In genomic region chr2:102114851-102115497, GRCh38 we compare ENCODE assay signal across 13 cellular contexts. TPM values are rescaled to one million over a fixed set of nuclear protein-coding genes. Genes with fewer than 3 reads are reported as not detected.
DNase-seq lines count a peak whose midpoint lies in the region; ATAC-seq and TF ChIP-seq lines count a peak whose summit lies in the region.
"Had no signal": no experiment of that assay in that cellular context is flagged by ENCODE, and none has a peak within 500 bp of the region (broad histone marks: within the 10 kb centered on the region; RNA-seq: fewer than 3 reads in every experiment).

No MANE protein-coding gene starts in this region.

- H3K4me3 ChIP-seq in cardiac fibroblast (replicated peaks in 1 of 2; ENCODE audit: low read depth in 2 of 2, low read length in 2 of 2) (no peak overlapping the region), upper lobe of right lung (no peak overlapping the region), PC-3 (ENCODE audit: low read length) (no peak overlapping the region)
- H3K4me3 ChIP-seq: adrenal gland, skin epidermis had no signal

- H4K20me1 ChIP-seq in PC-3 (ENCODE audit: low read length) = no peaks in the 10 kb centered on the region

- intact Hi-C loops in natural killer cell (cut with micrococcal nuclease) (no loop called here), upper lobe of right lung (cut with DNase I) (no loop called here), PC-3 (cut with micrococcal nuclease) (no loop called here)

- no peaks in the 10 kb centered on the region for H3F3A ChIP-seq in PC-3 (ENCODE audit: low read length, unreplicated experiment)

- H3K4me1 Mint-ChIP-seq in natural killer cell treated with Interleukin-12 subunit alpha and Interleukin-12 subunit beta and Interleukin-15 and Interleukin-18, amount 100 ng/mL, for 72 hours (ENCODE audit: low read depth in 2 of 2) = peaks cover 0 to 15% of the 10 kb centered on the region in 2 donors
- H3K4me1 Mint-ChIP-seq in natural killer cell = no peaks in the 10 kb centered on the region
- H3K4me1 Mint-ChIP-seq: B cell had no signal

- no peak overlapping the region for H3K9ac ChIP-seq in PC-3 (ENCODE audit: low read length)

- H3K9me3 ChIP-seq in upper lobe of right lung = no peaks in the 10 kb centered on the region
- H3K9me3 ChIP-seq in PC-3 (ENCODE audit: low read length) = no peaks in the 10 kb centered on the region
- H3K9me3 ChIP-seq: adrenal gland had no signal

- BruUV-seq in PC-3 (replicated peaks; lab: Mats Ljungman, UMichigan) = no TSS peak

- no peaks in the 10 kb centered on the region for H3K9me2 ChIP-seq in PC-3 (replicated peaks; ENCODE audit: low read length)

- peak overlapping the region; percentile 14 for H3K4me3 Mint-ChIP-seq in natural killer cell treated with Interleukin-12 subunit alpha and Interleukin-12 subunit beta and Interleukin-15 and Interleukin-18, amount 100 ng/mL, for 72 hours
- H3K4me3 Mint-ChIP-seq in natural killer cell = no peak overlapping the region
- H3K4me3 Mint-ChIP-seq: B cell had no signal

- CTCF ChIA-PET in PC-3 (lab: Charles Lee) = no interaction called here

- no peak overlapping the region for H3K4me2 ChIP-seq in PC-3 (ENCODE audit: low read length)

- H2AFZ ChIP-seq in PC-3 (ENCODE audit: low read length) = no peak overlapping the region

- H3K36me3 Mint-ChIP-seq in natural killer cell treated with Interleukin-12 subunit alpha and Interleukin-12 subunit beta and Interleukin-15 and Interleukin-18, amount 100 ng/mL, for 72 hours = no peaks in the 10 kb centered on the region
- no peaks in the 10 kb centered on the region for H3K36me3 Mint-ChIP-seq in natural killer cell

- peaks cover 58% of the 10 kb centered on the region for H3K4me1 ChIP-seq in upper lobe of right lung
- no peaks in the 10 kb centered on the region for H3K4me1 ChIP-seq in PC-3 (ENCODE audit: insufficient read depth, low read length)

- no peaks in the 10 kb centered on the region for H3K9me3 Mint-ChIP-seq in natural killer cell treated with Interleukin-12 subunit alpha and Interleukin-12 subunit beta and Interleukin-15 and Interleukin-18, amount 100 ng/mL, for 72 hours
- no peaks in the 10 kb centered on the region for H3K9me3 Mint-ChIP-seq in natural killer cell

- H3K79me2 ChIP-seq in PC-3 (ENCODE audit: low read length) = no peaks in the 10 kb centered on the region

- H3K27me3 Mint-ChIP-seq in natural killer cell treated with Interleukin-12 subunit alpha and Interleukin-12 subunit beta and Interleukin-15 and Interleukin-18, amount 100 ng/mL, for 72 hours = peaks cover 29 to 60% of the 10 kb centered on the region in 2 donors
- H3K27me3 Mint-ChIP-seq in natural killer cell (ENCODE audit: low read depth in 2 of 2) = peaks cover 5 to 6% of the 10 kb centered on the region in 2 donors

- ATAC-seq in natural killer cell treated with Interleukin-12 subunit alpha and Interleukin-12 subunit beta and Interleukin-15 and Interleukin-18, amount 100 ng/mL, for 72 hours = no peak
- ATAC-seq in natural killer cell = no peak
- peak; percentile 74 for ATAC-seq in upper lobe of right lung
- no peak for ATAC-seq in PC-3

- H3K36me3 ChIP-seq in upper lobe of right lung = no peaks in the 10 kb centered on the region
- H3K36me3 ChIP-seq in PC-3 (ENCODE audit: low read depth, low read length) = no peaks in the 10 kb centered on the region
- H3K36me3 ChIP-seq: adrenal gland had no signal

- no peak for TF ChIP-seq CTCF in natural killer cell (IDR thresholded peaks at IDR 0.05)
- TF ChIP-seq CTCF in cardiac fibroblast (IDR thresholded peaks at IDR 0.05; ENCODE audit: low read depth, low read length) = no peak
- no peak for TF ChIP-seq CTCF in upper lobe of right lung (IDR thresholded peaks at IDR 0.05)
- TF ChIP-seq CTCF in PC-3 (conservative IDR thresholded peaks at IDR 0.05; ENCODE audit: low read depth, low read length) = no peak

- POLR2A ChIA-PET in PC-3 (lab: Charles Lee; ENCODE audit: unreplicated experiment) = no interaction called here

- no peak overlapping the region for H3K27ac Mint-ChIP-seq in natural killer cell treated with Interleukin-12 subunit alpha and Interleukin-12 subunit beta and Interleukin-15 and Interleukin-18, amount 100 ng/mL, for 72 hours
- H3K27ac Mint-ChIP-seq in natural killer cell = no peak overlapping the region
- H3K27ac Mint-ChIP-seq: B cell had no signal

- H3K27me3 ChIP-seq in upper lobe of right lung (no peaks in the 10 kb centered on the region), PC-3 (ENCODE audit: low read length) (no peaks in the 10 kb centered on the region)
- H3K27me3 ChIP-seq: adrenal gland had no signal

- peak overlapping the region; percentile 39 for H3K27ac ChIP-seq in upper lobe of right lung
- H3K27ac ChIP-seq in PC-3 (ENCODE audit: low read length) = no peak overlapping the region

- no peak for DNase-seq in natural killer cell treated with Interleukin-12 subunit alpha and Interleukin-12 subunit beta and Interleukin-15 and Interleukin-18, amount 100 ng/mL, for 72 hours (ENCODE audit: low spot score)
- DNase-seq in natural killer cell = no peak
- DNase-seq in cardiac fibroblast (ENCODE audit: low read depth in 2 of 2) = peak; percentile 73 to 82
- DNase-seq in lung microvascular endothelial cell (ENCODE audit: low read depth in 2 of 2) = peak; percentile 77 to 97
- DNase-seq in upper lobe of right lung = no peak
- no peak for DNase-seq in PC-3
- no peak for DNase-seq in stimulated activated CD4-positive, alpha-beta T cell treated with anti-CD3 and anti-CD28 coated beads, Interleukin-15, amount 100 ng/mL, for 24 hours
- DNase-seq in stimulated activated naive CD4-positive, alpha-beta T cell treated with Interleukin-2 at 50 U/mL for 16 hours (lab: John Stamatoyannopoulos, UW) = no peak
- DNase-seq: adrenal gland, Karpas-422, NCI-H345 had no signal

RNA-seq across cellular contexts. Expression of gene IL1R1, which starts 27.6 kb away (rescaled TPM):
- under 1 TPM; 0.19 to 0.86 TPM for total RNA-seq in natural killer cell treated with Interleukin-12 subunit alpha and Interleukin-12 subunit beta and Interleukin-15 and Interleukin-18, amount 100 ng/mL, for 72 hours
- 1 to 10 TPM in 1 of 3 donors, under 1 TPM in 2; 0.45 to 3.1 (median 0.68) TPM for total RNA-seq in natural killer cell
- 11.6 and 52.6 TPM in 2 replicates for total RNA-seq in lung microvascular endothelial cell
- total RNA-seq in upper lobe of right lung = 196 TPM
- 0.40 and 0.69 TPM in 2 replicates for total RNA-seq in PC-3 (2014; rRNA removed)
- total RNA-seq: B cell had no signal

Comparison
In these comparisons a context has a peak if more than half of its experiments do, and no peak if none do; other contexts are left out.
1. DNase-seq: peak in cardiac fibroblast (2 of 2) and lung microvascular endothelial cell (2 of 2); none in natural killer cell treated with Interleukin-12 subunit alpha and Interleukin-12 subunit beta and Interleukin-15 and Interleukin-18, amount 100 ng/mL, for 72 hours (single experiment), natural killer cell (single experiment), upper lobe of right lung (single experiment), PC-3 (single experiment), stimulated activated CD4-positive, alpha-beta T cell treated with anti-CD3 and anti-CD28 coated beads, Interleukin-15, amount 100 ng/mL, for 24 hours (single experiment) and stimulated activated naive CD4-positive, alpha-beta T cell treated with Interleukin-2 at 50 U/mL for 16 hours (single experiment).